In the genomic region with DNA sequence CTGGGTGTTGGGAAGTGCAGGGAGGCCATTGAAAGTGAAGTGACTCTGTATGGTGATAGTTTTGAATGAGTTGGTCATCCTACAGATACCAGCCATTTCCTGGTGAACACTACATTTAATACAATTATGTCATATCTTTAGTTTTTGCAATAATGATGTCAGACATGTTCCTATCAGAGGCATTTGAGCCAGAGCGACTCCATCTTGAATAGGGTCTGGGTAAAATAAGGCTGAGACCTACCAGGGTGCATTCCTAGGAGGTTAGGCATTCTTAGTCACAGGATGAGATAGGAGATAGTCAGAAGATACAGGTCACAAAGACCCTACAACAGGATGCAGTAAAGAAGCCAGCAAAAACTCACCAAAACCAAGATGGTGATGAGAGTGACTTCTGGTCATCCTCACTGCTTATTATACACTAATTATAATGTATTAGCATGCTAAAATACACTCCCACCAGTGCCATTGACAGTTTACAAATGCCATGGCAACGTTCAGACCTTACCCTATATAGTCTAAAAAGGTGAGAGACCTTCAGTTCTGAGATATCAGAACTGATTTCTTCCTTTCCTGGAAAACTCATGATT, we compare ENCODE assay signal across 12 cellular contexts. TPM values are rescaled to one million over a fixed set of nuclear protein-coding genes. Genes with fewer than 3 reads are reported as not detected.
DNase-seq lines count a peak whose midpoint lies in the region; ATAC-seq, FAIRE-seq and TF ChIP-seq lines count a peak whose summit lies in the region.
"Had no signal": no experiment of that assay in that cellular context is flagged by ENCODE, and none has a peak within 500 bp of the region (broad histone marks: within the 10 kb centered on the region; RNA-seq: fewer than 3 reads in every experiment).

No MANE protein-coding gene starts in this region.

- H3K27ac ChIP-seq in OCI-LY1 (ENCODE audit: low read depth, low read length, poor library complexity, severe bottlenecking) (no peak overlapping the region), GM12878 (ENCODE audit: control insufficient read depth, insufficient read depth) (no peak overlapping the region; the same call in 1 of the 2 replicates), trophoblast cell (ENCODE audit: low read depth, low read length) (no peak overlapping the region), caudate nucleus (ENCODE audit: low read depth, low read length) (no peak overlapping the region)
- H3K27ac ChIP-seq: thyroid gland had no signal

- H3K4me2 ChIP-seq in OCI-LY1 (ENCODE audit: low read length) (peak overlapping the region; percentile 74), GM12878 (ENCODE audit: control insufficient read depth, insufficient read depth) (peak overlapping the region; percentile 86), trophoblast cell (ENCODE audit: low read length) (no peak overlapping the region)

- POLR2A ChIA-PET in GM12878 (lab: Charles Lee), result interaction anchor here (0.6 to 3.8 kb wide), 7 partner anchors 8 to 679 kb away, joined by 3 to 40 read pairs (median 4); no protein-coding TSS in a partner anchor

- peaks cover 10% of the 10 kb centered on the region for H3K79me1 ChIP-seq in trophoblast cell (ENCODE audit: low read length)

- peak overlapping the region; percentile 89 for H3K4me3 Mint-ChIP-seq in activated T-cell treated with anti-CD3 and anti-CD28 coated beads, Interleukin-2, amount 50 U/mL, for 24 hours

- BruUV-seq in GM12878 (replicated peaks; lab: Mats Ljungman, UMichigan), result no TSS peak

- H2AK5ac ChIP-seq in trophoblast cell (ENCODE audit: low read length), result no peak overlapping the region

- no peak overlapping the region for H2AFZ ChIP-seq in OCI-LY1 (ENCODE audit: low read length)
- H2AFZ ChIP-seq in GM12878 (ENCODE audit: control insufficient read depth, low read depth, low read length), result no peak overlapping the region; the same call in 1 of the 2 replicates
- no peak overlapping the region for H2AFZ ChIP-seq in trophoblast cell (ENCODE audit: insufficient read depth, low read length, poor library complexity)

- no peak overlapping the region for H3K23ac ChIP-seq in trophoblast cell (ENCODE audit: low read length)

- 0 out of 2 replicates have a peak, but pooled peaks cover 3% of the 10 kb centered on the region for H3F3A ChIP-seq in OCI-LY1 (ENCODE audit: insufficient read depth, low read length)

- H3K9me3 Mint-ChIP-seq in activated T-cell treated with anti-CD3 and anti-CD28 coated beads, Interleukin-2, amount 50 U/mL, for 24 hours, result no peaks in the 10 kb centered on the region

- no peak for TF ChIP-seq CTCF in OCI-LY1 (IDR thresholded peaks at IDR 0.05; ENCODE audit: low read length)
- no peak for TF ChIP-seq CTCF in GM12878 (IDR thresholded peaks at IDR 0.05 in 2 of 3, conservative IDR thresholded peaks at IDR 0.05 in 1 of 3; ENCODE audit: control insufficient read depth in 2 of 3, extremely low read depth in 1 of 3, insufficient read depth in 1 of 3, low read depth in 3 of 3, low read length in 3 of 3)

- H3K9ac ChIP-seq in OCI-LY1 (ENCODE audit: low read length), result no peak overlapping the region
- H3K9ac ChIP-seq in GM12878 (ENCODE audit: control insufficient read depth, insufficient read depth, low read length), result no peak overlapping the region
- H3K9ac ChIP-seq in trophoblast cell (ENCODE audit: low read length), result no peak overlapping the region

- no peaks in the 10 kb centered on the region for H3K27me3 ChIP-seq in OCI-LY1 (ENCODE audit: insufficient read depth, low read length)
- no peaks in the 10 kb centered on the region for H3K27me3 ChIP-seq in GM12878 (replicated peaks in 1 of 2; ENCODE audit: control insufficient read depth in 2 of 2, insufficient read depth in 2 of 2, low read length in 1 of 2)
- no peaks in the 10 kb centered on the region for H3K27me3 ChIP-seq in trophoblast cell (ENCODE audit: insufficient read depth, low read length)
- H3K27me3 ChIP-seq: thyroid gland had no signal

- intact Hi-C loops in GM12878 (cut with micrococcal nuclease; ENCODE audit: unreplicated experiment), result no loop called here

- no peaks in the 10 kb centered on the region for H3K9me2 ChIP-seq in OCI-LY1 (ENCODE audit: low read depth, low read length)

- H3K4me3 ChIP-seq in OCI-LY1 (ENCODE audit: low read depth, low read length, poor library complexity, severe bottlenecking) (peak overlapping the region; percentile 46), GM12878 (peak overlapping the region; percentile 67; the same call in 1 of the 2 replicates), trophoblast cell (ENCODE audit: low read depth, low read length) (no peak overlapping the region)
- H3K4me3 ChIP-seq: thyroid gland had no signal

- H4K8ac ChIP-seq in trophoblast cell (ENCODE audit: low read depth, low read length), result no peak overlapping the region

- TF ChIP-seq EP300 in GM12878 (IDR thresholded peaks at IDR 0.05; ENCODE audit: borderline replicate concordance in 1 of 2, control insufficient read depth in 1 of 2, low read depth in 2 of 2, low read length in 2 of 2), result no peak

- H3K9me3 ChIP-seq in OCI-LY1 (ENCODE audit: low read length) (no peaks in the 10 kb centered on the region), GM12878 (replicated peaks; ENCODE audit: control insufficient read depth, insufficient read depth, low read length) (no peaks in the 10 kb centered on the region), trophoblast cell (ENCODE audit: insufficient read depth, low read depth, low read length) (no peaks in the 10 kb centered on the region)
- H3K9me3 ChIP-seq: thyroid gland had no signal

- no peak overlapping the region for H2BK12ac ChIP-seq in trophoblast cell (ENCODE audit: low read length)

- H2BK120ac ChIP-seq in trophoblast cell (ENCODE audit: insufficient read depth, low read length, poor library complexity), result no peak overlapping the region

- H3K14ac ChIP-seq in trophoblast cell (ENCODE audit: low read length), result no peak overlapping the region

- in situ Hi-C loops in GM12878 (cut with MboI), result no loop called here

- H4K20me1 ChIP-seq in OCI-LY1 (ENCODE audit: insufficient read depth, low read length), result no peaks in the 10 kb centered on the region
- no peaks in the 10 kb centered on the region for H4K20me1 ChIP-seq in GM12878 (ENCODE audit: control insufficient read depth, insufficient read depth)

- no peak for DNase-seq in activated T-cell treated with anti-CD3 and anti-CD28 coated beads, Interleukin-2, amount 50 U/mL, for 24 hours
- DNase-seq in activated T-cell treated with anti-CD3 and anti-CD28 coated beads for 4 hours (no peak), GM12878 (ENCODE audit: low read depth, low spot score) (no peak), trophoblast cell (peak; percentile 36 to 70), caudate nucleus (lab: John Stamatoyannopoulos, UW) (no peak), NCI-H446 treated with DMSO at 0.1 percent for 48 hours (lab: John Stamatoyannopoulos, UW) (no peak)
- DNase-seq: ACHN, NCI-H187 treated with DMSO at 0.1 percent for 48 hours, T-helper 9 cell, thyroid gland had no signal

- TF ChIP-seq RAD21 in GM12878 (IDR thresholded peaks at IDR 0.05; ENCODE audit: insufficient read depth, low read depth, low read length), result no peak

- peak overlapping the region; percentile 78 for H3K27ac Mint-ChIP-seq in activated T-cell treated with anti-CD3 and anti-CD28 coated beads, Interleukin-2, amount 50 U/mL, for 24 hours

- SMC1A ChIA-PET in GM12878 (lab: Charles Lee; ENCODE audit: uncharacterized antibody, unreplicated experiment), result interaction anchor here (1.0 to 3.6 kb wide), 11 partner anchors 8 to 56 kb away, joined by 3 to 35 read pairs (median 8); a partner anchor contains a TSS

- no peak overlapping the region for H4K12ac ChIP-seq in trophoblast cell (ENCODE audit: low read depth, low read length)

- H3K18ac ChIP-seq in trophoblast cell (ENCODE audit: low read length), result no peak overlapping the region

- H3K4ac ChIP-seq in trophoblast cell (ENCODE audit: low read depth, low read length), result no peak overlapping the region

- H3K79me2 ChIP-seq in OCI-LY1 (ENCODE audit: insufficient read depth, low read length) (peaks cover 65% of the 10 kb centered on the region), GM12878 (ENCODE audit: control insufficient read depth, insufficient read depth, low read length) (peaks cover 77% of the 10 kb centered on the region), trophoblast cell (ENCODE audit: control insufficient read depth, insufficient read depth, low read length, poor library complexity) (peaks cover 14% of the 10 kb centered on the region)

- TF ChIP-seq POLR2A in GM12878 (IDR thresholded peaks at IDR 0.05; ENCODE audit: low read depth, low read length), result no peak

- H4K91ac ChIP-seq in trophoblast cell (ENCODE audit: low read depth, low read length), result no peak overlapping the region

- no peaks in the 10 kb centered on the region for H3K27me3 Mint-ChIP-seq in activated T-cell treated with anti-CD3 and anti-CD28 coated beads, Interleukin-2, amount 50 U/mL, for 24 hours

- peaks cover 26% of the 10 kb centered on the region for H3K4me1 ChIP-seq in OCI-LY1 (ENCODE audit: insufficient read depth, low read length, severe bottlenecking)
- peaks cover 33% of the 10 kb centered on the region for H3K4me1 ChIP-seq in GM12878 (ENCODE audit: control insufficient read depth, insufficient read depth, low read length)
- peaks cover 0 to 2% of the 10 kb centered on the region in 2 experiments for H3K4me1 ChIP-seq in trophoblast cell (ENCODE audit: control insufficient read depth in 1 of 2, insufficient read depth in 2 of 2, low read length in 2 of 2)

- H2BK5ac ChIP-seq in trophoblast cell (ENCODE audit: low read depth, low read length, poor library complexity), result no peak overlapping the region

- H3K36me3 ChIP-seq in OCI-LY1 (ENCODE audit: insufficient read depth, low read length) (no peaks in the 10 kb centered on the region; the same call in 1 of the 2 replicates), GM12878 (ENCODE audit: control insufficient read depth in 2 of 2, insufficient read depth in 2 of 2, low read length in 1 of 2) (no peaks in the 10 kb centered on the region), trophoblast cell (ENCODE audit: control insufficient read depth in 1 of 2, insufficient read depth in 2 of 2, low read length in 2 of 2) (no peaks in the 10 kb centered on the region)
- H3K36me3 ChIP-seq: thyroid gland had no signal

- CTCF ChIA-PET in GM12878 (lab: Yijun Ruan, JAX), result interaction anchor here (0.7 to 1.4 kb wide), 6 partner anchors 10 to 36 kb away, joined by 3 to 4 read pairs (median 4); no protein-coding TSS in a partner anchor

- FAIRE-seq in GM12878 (lab: Jason Lieb, UNC), result no peak

- H3K36me3 Mint-ChIP-seq in activated T-cell treated with anti-CD3 and anti-CD28 coated beads, Interleukin-2, amount 50 U/mL, for 24 hours (ENCODE audit: low read depth), result peaks cover 28% of the 10 kb centered on the region

- ATAC-seq in GM12878 (no peak), HG03139 (IDR thresholded peaks at IDR 0.05; ENCODE audit: unreplicated experiment) (no peak)

- WGBS in GM12878 (ENCODE audit: insufficient coverage, insufficient replicate concordance, low lambda C conversion rate, missing lambda C conversion rate), result 98% methylated on average over 2 of the region's 2 CpGs
- no CpG with 5 or more reads among the region's 2 CpGs for WGBS in trophoblast cell (ENCODE audit: extremely low coverage, insufficient coverage, insufficient read length)

- H3K4me1 Mint-ChIP-seq in activated T-cell treated with anti-CD3 and anti-CD28 coated beads, Interleukin-2, amount 50 U/mL, for 24 hours (ENCODE audit: low read depth), result peaks cover 64% of the 10 kb centered on the region

- RAD21 ChIA-PET in GM12878 (lab: Charles Lee; ENCODE audit: unreplicated experiment), result interaction anchor here (0.9 to 1.7 kb wide), 2 partner anchors 11 to 24 kb away, joined by 3 to 9 read pairs; no protein-coding TSS in a partner anchor

RNA-seq across cellular contexts. Expression of a gene that starts 28.2 kb away (rescaled TPM):
- 99.1 and 113 TPM in 2 replicates for total RNA-seq in GM12878 (2013; cell fraction: nucleolus; rRNA removed)
- 65.5 and 79.2 TPM in 2 replicates for total RNA-seq in GM12878 (2014; rRNA removed)
- total RNA-seq in GM12878 (2014; rRNA removed; fragmentation: Illumina TruSeq; extraction: Trizol), result 77.2 and 77.5 TPM in 2 replicates
- total RNA-seq in GM12878 (2021), result 71.9 and 73.6 TPM in 2 replicates
- 28.6 TPM for polyA plus RNA-seq in GM12878 (2011; ENCODE audit: low read depth)
- 42.0 and 60.5 TPM in 2 replicates for polyA plus RNA-seq in GM12878 (2011; rRNA removed)
- polyA plus RNA-seq in GM12878 (2011; cell fraction: cytosol; rRNA removed), result 18.0 and 19.4 TPM in 2 replicates
- 16.0 and 16.3 TPM in 2 replicates for polyA plus RNA-seq in GM12878 (2011; cell fraction: nucleus; rRNA removed)
- polyA plus RNA-seq in GM12878 (2012), result 31.2 and 42.7 TPM in 2 replicates
- polyA plus RNA-seq in GM12878 (2014; fragmentation: Illumina TruSeq; extraction: Trizol), result 85.8 and 106 TPM in 2 replicates
- polyA plus RNA-seq in GM12878 (2014; fragmentation: Nextera tagmentation; extraction: Ambion mirVana), result 100 to 1,000 TPM; 107 to 117 TPM
- polyA plus RNA-seq in GM12878 (2014; rRNA removed), result 50.3 and 67.4 TPM in 2 replicates
- polyA plus RNA-seq in GM12878 (2016; fragmentation: Nextera tagmentation; extraction: Ambion mirVana), result 100 to 1,000 TPM; 148 to 151 TPM
- 16.9 and 23.5 TPM in 2 replicates for polyA minus RNA-seq in GM12878 (2011; rRNA and poly(A)+ RNA removed)
- 6.1 and 8.9 TPM in 2 replicates for polyA minus RNA-seq in GM12878 (2011; cell fraction: cytosol; rRNA and poly(A)+ RNA removed)
- polyA minus RNA-seq in GM12878 (2011; cell fraction: nucleus; rRNA and poly(A)+ RNA removed), result 25.1 and 39.7 TPM in 2 replicates
- 28.0 and 29.7 TPM in 2 replicates for polyA plus RNA-seq in trophoblast cell (2013)

RNA-seq across cellular contexts. Expression of a gene that starts 28.6 kb away (rescaled TPM):
- 54.6 and 57.6 TPM in 2 replicates for total RNA-seq in GM12878 (2013; cell fraction: nucleolus; rRNA removed)
- total RNA-seq in GM12878 (2014; rRNA removed), result 46.8 and 52.3 TPM in 2 replicates
- 44.6 TPM in 2 replicates for total RNA-seq in GM12878 (2014; rRNA removed; fragmentation: Illumina TruSeq; extraction: Trizol)
- 46.7 and 48.6 TPM in 2 replicates for total RNA-seq in GM12878 (2021)
- polyA plus RNA-seq in GM12878 (2011; ENCODE audit: low read depth), result 23.9 TPM
- polyA plus RNA-seq in GM12878 (2011; rRNA removed), result 83.4 and 108 TPM in 2 replicates
- 35.1 and 42.3 TPM in 2 replicates for polyA plus RNA-seq in GM12878 (2011; cell fraction: cytosol; rRNA removed)
- polyA plus RNA-seq in GM12878 (2011; cell fraction: nucleus; rRNA removed), result 32.4 and 36.4 TPM in 2 replicates
- 25.1 and 33.0 TPM in 2 replicates for polyA plus RNA-seq in GM12878 (2012)
- polyA plus RNA-seq in GM12878 (2014; fragmentation: Illumina TruSeq; extraction: Trizol), result 70.9 and 96.8 TPM in 2 replicates
- polyA plus RNA-seq in GM12878 (2014; fragmentation: Nextera tagmentation; extraction: Ambion mirVana), result 10 to 100 TPM; 22.1 to 29.6 TPM
- polyA plus RNA-seq in GM12878 (2014; rRNA removed), result 46.6 and 47.4 TPM in 2 replicates
- polyA plus RNA-seq in GM12878 (2016; fragmentation: Nextera tagmentation; extraction: Ambion mirVana), result 10 to 100 TPM; 72.4 to 72.9 TPM
- polyA minus RNA-seq in GM12878 (2011; rRNA and poly(A)+ RNA removed), result 51.2 and 72.1 TPM in 2 replicates
- polyA minus RNA-seq in GM12878 (2011; cell fraction: cytosol; rRNA and poly(A)+ RNA removed), result 16.6 and 25.1 TPM in 2 replicates
- 23.9 and 32.9 TPM in 2 replicates for polyA minus RNA-seq in GM12878 (2011; cell fraction: nucleus; rRNA and poly(A)+ RNA removed)
- 31.7 and 31.9 TPM in 2 replicates for polyA plus RNA-seq in trophoblast cell (2013)

Comparison
In these comparisons a context has a peak if more than half of its experiments do, and no peak if none do; other contexts are left out.
1. DNase-seq: peak in trophoblast cell (2 of 2); none in activated T-cell treated with anti-CD3 and anti-CD28 coated beads, Interleukin-2, amount 50 U/mL, for 24 hours (single experiment), activated T-cell treated with anti-CD3 and anti-CD28 coated beads for 4 hours (single experiment), GM12878 (single experiment), caudate nucleus (0 of 61) and NCI-H446 treated with DMSO at 0.1 percent for 48 hours (single experiment).